ENCODE assay signal across 23 cellular contexts in genomic region chr1:61491497-61491896, GRCh38.
DNase-seq lines count a peak whose midpoint lies in the region; ATAC-seq and TF ChIP-seq lines count a peak whose summit lies in the region.
"Had no signal": no experiment of that assay in that cellular context is flagged by ENCODE, and none has a peak within 500 bp of the region (broad histone marks: within the 10 kb centered on the region; RNA-seq: fewer than 3 reads in every experiment).

No MANE protein-coding gene starts in this region.

- H3K27ac ChIP-seq in heart left ventricle (peak overlapping the region in 8 of 12 donors; percentile 2 to 75 (median 50)), muscle layer of colon (ENCODE audit: low read depth, low read length) (peak overlapping the region; percentile 19), aorta (ENCODE audit: low read depth in 1 of 2, low read length in 2 of 2) (no peak overlapping the region)
- H3K27ac ChIP-seq: 22Rv1, ascending aorta, GM23248, tibial artery had no signal

- in situ Hi-C loops in KBM-7 (cut with MboI; ENCODE audit: low pct_unique_long_range_greater_than_20kb, low sequenced_read_pairs) = no loop called here

- WGBS in heart left ventricle, 4 donors = 29 to 41% (median 36%) methylated on average over 4 of the region's 4 CpGs
- WGBS in aorta, 2 donors = 44 to 45% methylated on average over 4 of the region's 4 CpGs

- H3K4me3 ChIP-seq in heart left ventricle = no peak overlapping the region
- no peak overlapping the region for H3K4me3 ChIP-seq in muscle layer of colon (ENCODE audit: low read depth in 1 of 2, low read length in 2 of 2)
- no peak overlapping the region for H3K4me3 ChIP-seq in aorta (ENCODE audit: low read length in 2 of 2)
- H3K4me3 ChIP-seq: ascending aorta, GM23248, tibial artery had no signal

- intact Hi-C loops in Right ventricle myocardium inferior (cut with DNase I) = loop anchor here (10.0 kb wide), 1 partner anchor 153 kb away; no protein-coding TSS in a partner anchor
- intact Hi-C loops in cardiac septum (cut with DNase I) = loop anchor here (5.0 kb wide), 1 partner anchor 96 kb away; no protein-coding TSS in a partner anchor
- intact Hi-C loops in heart left ventricle (cut with DNase I) = loop anchor here in 1 of 10 donors (10.0 kb wide), 1 partner anchor 113 kb away; no protein-coding TSS in a partner anchor
- intact Hi-C loops in aorta (cut with DNase I) = no loop called here

- H3K27me3 ChIP-seq in heart left ventricle (no peaks in the 10 kb centered on the region), muscle layer of colon (ENCODE audit: control insufficient read depth in 1 of 2, insufficient read depth in 2 of 2, low read length in 2 of 2) (no peaks in the 10 kb centered on the region), aorta (ENCODE audit: control insufficient read depth in 1 of 2, insufficient read depth in 2 of 2, low read length in 1 of 2) (no peaks in the 10 kb centered on the region)
- H3K27me3 ChIP-seq: ascending aorta, tibial artery had no signal

- no peak overlapping the region for H3K9ac ChIP-seq in muscle layer of colon (ENCODE audit: low read length)
- H3K9ac ChIP-seq: GM23248 had no signal

- TF ChIP-seq POLR2A in heart left ventricle (IDR thresholded peaks at IDR 0.05) = no peak

- H3K4me1 ChIP-seq in heart left ventricle = peaks cover 0 to 18% (median 6%) of the 10 kb centered on the region in 12 donors
- peaks cover 11% of the 10 kb centered on the region for H3K4me1 ChIP-seq in muscle layer of colon (ENCODE audit: insufficient read depth, low read length)
- H3K4me1 ChIP-seq in aorta (ENCODE audit: control insufficient read depth in 1 of 2, insufficient read depth in 2 of 2, low read length in 2 of 2) = no peaks in the 10 kb centered on the region
- H3K4me1 ChIP-seq: ascending aorta, tibial artery had no signal

- ATAC-seq in Right ventricle myocardium inferior (peak; percentile 93), heart left ventricle (peak; percentile 81 to 91 (median 86)), aorta (ENCODE audit: low FRiP score) (peak; percentile 65), GM21723 (IDR thresholded peaks at IDR 0.05; ENCODE audit: unreplicated experiment) (no peak)
- ATAC-seq: activated CD4-positive, CD25-positive, alpha-beta regulatory T cell treated with anti-CD3 and anti-CD28 coated beads, Interleukin-2, amount 50 U/mL, for 24 hours; PC-3 had no signal

- TF ChIP-seq CTCF in heart left ventricle (IDR thresholded peaks at IDR 0.05) = no peak

- DNase-seq in Right ventricle myocardium inferior (ENCODE audit: missing footprints) (no peak), cardiac septum (ENCODE audit: low spot score) (no peak), heart left ventricle (peak in 1 of 5 donors; percentile 29), aorta (no peak), SHP77 treated with DMSO at 0.1 percent for 48 hours (lab: John Stamatoyannopoulos, UW) (no peak), KBM-7 (no peak)
- DNase-seq: activated gamma-delta T cell; C1 segment of cervical spinal cord; GF-D8; GM23248; NCI-H2081; NCI-H526 treated with DMSO at 0.1 percent for 48 hours; occipital lobe; PC-3; stimulated activated CD4-positive, alpha-beta T cell treated with anti-CD3 and anti-CD28 coated beads, Interleukin-4, amount 100 ng/mL, for 4 hours; stimulated activated CD8-positive, alpha-beta memory T cell treated with anti-CD3 and anti-CD28 coated beads, Interleukin-4, amount 100 ng/mL, for 48 hours; T-helper 9 cell; tibial artery had no signal

- no peaks in the 10 kb centered on the region for H3K36me3 ChIP-seq in heart left ventricle
- H3K36me3 ChIP-seq in muscle layer of colon (ENCODE audit: insufficient read depth, low read length) = no peaks in the 10 kb centered on the region
- H3K36me3 ChIP-seq in aorta (ENCODE audit: control insufficient read depth in 1 of 2, insufficient read depth in 2 of 2, low read length in 1 of 2) = no peaks in the 10 kb centered on the region
- H3K36me3 ChIP-seq: ascending aorta, tibial artery had no signal

- H3K9me3 ChIP-seq in heart left ventricle (no peaks in the 10 kb centered on the region), muscle layer of colon (ENCODE audit: low read length) (no peaks in the 10 kb centered on the region), aorta (ENCODE audit: control insufficient read depth, low read length) (no peaks in the 10 kb centered on the region)
- H3K9me3 ChIP-seq: ascending aorta, tibial artery had no signal

Comparison
In these comparisons a context has a peak if more than half of its experiments do, and no peak if none do; other contexts are left out.
1. H3K27ac ChIP-seq: peak in heart left ventricle (8 of 12) and muscle layer of colon (single experiment); none in aorta (0 of 2).
2. intact Hi-C loops: an anchor here in Right ventricle myocardium inferior (10.0 kb wide) and cardiac septum (5.0 kb wide); none called in aorta.